ENCODE assay signal across 11 cellular contexts in the genomic region with DNA sequence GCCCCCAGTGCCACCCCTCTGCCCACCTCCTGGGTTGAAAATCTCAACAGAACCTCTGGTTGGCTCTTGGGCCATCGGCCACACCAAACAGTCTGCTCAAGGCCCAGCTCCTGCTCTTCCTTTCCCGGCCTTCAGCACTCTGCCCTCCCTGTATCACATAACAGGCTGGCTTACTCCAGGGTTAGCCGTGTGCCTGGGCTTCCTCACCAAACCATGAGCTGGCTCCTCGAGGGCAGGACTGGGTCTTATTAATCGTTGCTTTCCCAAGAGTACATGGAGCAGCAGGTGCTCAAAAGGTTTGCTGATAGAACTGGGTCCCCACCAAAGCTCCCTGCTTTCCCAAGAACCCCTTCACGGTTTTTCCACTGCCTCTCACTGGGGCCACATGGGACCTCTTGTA. TPM values are rescaled to one million over a fixed set of nuclear protein-coding genes. Genes with fewer than 3 reads are reported as not detected.
DNase-seq lines count a peak whose midpoint lies in the region; ATAC-seq and TF ChIP-seq lines count a peak whose summit lies in the region.
"Had no signal": no experiment of that assay in that cellular context is flagged by ENCODE, and none has a peak within 500 bp of the region (broad histone marks: within the 10 kb centered on the region; RNA-seq: fewer than 3 reads in every experiment).

No MANE protein-coding gene starts in this region.

- TF ChIP-seq CTCF in activated CD8-positive, alpha-beta T cell treated with anti-CD3 and anti-CD28 coated beads for 36 hours (IDR thresholded peaks at IDR 0.05), result no peak
- TF ChIP-seq CTCF in esophagus squamous epithelium (IDR thresholded peaks at IDR 0.05), result no peak

- H3K36me3 Mint-ChIP-seq in activated CD8-positive, alpha-beta T cell treated with anti-CD3 and anti-CD28 coated beads for 36 hours (ENCODE audit: low read depth), result peaks cover 6% of the 10 kb centered on the region
- peaks cover 7% of the 10 kb centered on the region for H3K36me3 Mint-ChIP-seq in activated CD8-positive, alpha-beta T cell treated with anti-CD3 and anti-CD28 coated beads, Interleukin-2, amount 10 ng/mL, durations not matched to agents 7 days and 5 days (ENCODE audit: low read depth)
- H3K36me3 Mint-ChIP-seq in stimulated activated memory B cell treated with anti-CD40 and anti-IgM and Interleukin-4, amounts not matched to agents 10 μg/mL and 1 μg/mL and 100 μg/mL, for 72 hours, result peaks cover 19% of the 10 kb centered on the region

- no peaks in the 10 kb centered on the region for H3K27me3 Mint-ChIP-seq in activated CD8-positive, alpha-beta T cell treated with anti-CD3 and anti-CD28 coated beads for 36 hours
- no peaks in the 10 kb centered on the region for H3K27me3 Mint-ChIP-seq in activated CD8-positive, alpha-beta T cell treated with anti-CD3 and anti-CD28 coated beads, Interleukin-2, amount 10 ng/mL, durations not matched to agents 7 days and 5 days (ENCODE audit: low read depth)
- no peaks in the 10 kb centered on the region for H3K27me3 Mint-ChIP-seq in stimulated activated memory B cell treated with anti-CD40 and anti-IgM and Interleukin-4, amounts not matched to agents 10 μg/mL and 1 μg/mL and 100 μg/mL, for 72 hours

- no peak for DNase-seq in activated CD8-positive, alpha-beta T cell treated with anti-CD3 and anti-CD28 coated beads for 36 hours
- DNase-seq in activated CD8-positive, alpha-beta T cell treated with anti-CD3 and anti-CD28 coated beads, Interleukin-2, amount 10 ng/mL, durations not matched to agents 7 days and 5 days, result no peak
- DNase-seq in SJSA1 (ENCODE audit: low read depth in 1 of 2, low spot score in 2 of 2) (no peak), esophagus squamous epithelium (lab: John Stamatoyannopoulos, UW) (no peak)
- no peak for DNase-seq in stimulated activated CD4-positive, alpha-beta T cell treated with anti-CD3 and anti-CD28 coated beads, Interleukin-12 subunit alpha, Interleukin-12 subunit beta, amount 100 ng/mL, for 4 hours
- DNase-seq in stimulated activated CD4-positive, alpha-beta T cell treated with anti-CD3 and anti-CD28 coated beads, Interleukin-4, amount 100 ng/mL, for 4 hours, result no peak
- DNase-seq: midbrain, NCI-H2107 had no signal

- POLR2A ChIA-PET in activated CD8-positive, alpha-beta T cell treated with anti-CD3 and anti-CD28 coated beads for 36 hours (lab: Charles Lee), result interaction anchor here (0.9 to 2.3 kb wide), 7 partner anchors 19 to 143 kb away, joined by 3 to 7 read pairs (median 4); a partner anchor contains a TSS
- POLR2A ChIA-PET in activated CD8-positive, alpha-beta T cell treated with anti-CD3 and anti-CD28 coated beads, Interleukin-2, amount 10 ng/mL, durations not matched to agents 7 days and 5 days (lab: Charles Lee), result interaction anchor here (1.2 to 1.3 kb wide), 2 partner anchors 106 to 132 kb away, joined by 5 to 6 read pairs; a partner anchor contains a TSS

- H3K4me3 ChIP-seq in SJSA1 (no peak overlapping the region), esophagus squamous epithelium (no peak overlapping the region)
- H3K4me3 ChIP-seq: body of pancreas had no signal

- intact Hi-C loops in activated CD8-positive, alpha-beta T cell treated with anti-CD3 and anti-CD28 coated beads for 36 hours (cut with micrococcal nuclease), result loop anchor here (5.0 kb wide), 1 partner anchor 142 kb away; no protein-coding TSS in a partner anchor
- intact Hi-C loops in esophagus squamous epithelium (cut with DNase I), result loop anchor here (5.0 kb wide), 1 partner anchor 132 kb away; a partner anchor contains a TSS

- peaks cover 9% of the 10 kb centered on the region; the same call in 1 of the 2 replicates for H3K36me3 ChIP-seq in SJSA1
- H3K36me3 ChIP-seq in esophagus squamous epithelium, result no peaks in the 10 kb centered on the region

- peak overlapping the region; percentile 89 for H3K27ac Mint-ChIP-seq in activated CD8-positive, alpha-beta T cell treated with anti-CD3 and anti-CD28 coated beads for 36 hours
- H3K27ac Mint-ChIP-seq in activated CD8-positive, alpha-beta T cell treated with anti-CD3 and anti-CD28 coated beads, Interleukin-2, amount 10 ng/mL, durations not matched to agents 7 days and 5 days, result no peak overlapping the region
- H3K27ac Mint-ChIP-seq in stimulated activated memory B cell treated with anti-CD40 and anti-IgM and Interleukin-4, amounts not matched to agents 10 μg/mL and 1 μg/mL and 100 μg/mL, for 72 hours, result peak overlapping the region; percentile 39

- H3K27ac ChIP-seq in SJSA1, result peak overlapping the region; percentile 84
- H3K27ac ChIP-seq in esophagus squamous epithelium, result peak overlapping the region; percentile 87 to 90 (median 88)
- H3K27ac ChIP-seq: body of pancreas had no signal

- TF ChIP-seq POLR2A in esophagus squamous epithelium (IDR thresholded peaks at IDR 0.05), result no peak

- no peak overlapping the region for H3K4me3 Mint-ChIP-seq in activated CD8-positive, alpha-beta T cell treated with anti-CD3 and anti-CD28 coated beads for 36 hours
- H3K4me3 Mint-ChIP-seq in activated CD8-positive, alpha-beta T cell treated with anti-CD3 and anti-CD28 coated beads, Interleukin-2, amount 10 ng/mL, durations not matched to agents 7 days and 5 days, result no peak overlapping the region
- H3K4me3 Mint-ChIP-seq in stimulated activated memory B cell treated with anti-CD40 and anti-IgM and Interleukin-4, amounts not matched to agents 10 μg/mL and 1 μg/mL and 100 μg/mL, for 72 hours, result no peak overlapping the region

- H3K9me3 Mint-ChIP-seq in activated CD8-positive, alpha-beta T cell treated with anti-CD3 and anti-CD28 coated beads for 36 hours, result no peaks in the 10 kb centered on the region
- no peaks in the 10 kb centered on the region for H3K9me3 Mint-ChIP-seq in activated CD8-positive, alpha-beta T cell treated with anti-CD3 and anti-CD28 coated beads, Interleukin-2, amount 10 ng/mL, durations not matched to agents 7 days and 5 days (ENCODE audit: insufficient read depth)
- H3K9me3 Mint-ChIP-seq in stimulated activated memory B cell treated with anti-CD40 and anti-IgM and Interleukin-4, amounts not matched to agents 10 μg/mL and 1 μg/mL and 100 μg/mL, for 72 hours, result no peaks in the 10 kb centered on the region

- peaks cover 73% of the 10 kb centered on the region for H3K4me1 ChIP-seq in SJSA1 (replicated peaks)
- H3K4me1 ChIP-seq in esophagus squamous epithelium, result peaks cover 50 to 68% (median 50%) of the 10 kb centered on the region in 3 donors

- ATAC-seq in activated CD8-positive, alpha-beta T cell treated with anti-CD3 and anti-CD28 coated beads for 36 hours, result no peak
- ATAC-seq in activated CD8-positive, alpha-beta T cell treated with anti-CD3 and anti-CD28 coated beads, Interleukin-2, amount 10 ng/mL, durations not matched to agents 7 days and 5 days, result no peak
- ATAC-seq in stimulated activated memory B cell treated with anti-CD40 and anti-IgM and Interleukin-4, amounts not matched to agents 10 μg/mL and 1 μg/mL and 100 μg/mL, for 72 hours, result no peak
- no peak for ATAC-seq in HG02981 (IDR thresholded peaks at IDR 0.05; ENCODE audit: unreplicated experiment)
- ATAC-seq: body of pancreas had no signal

- H3K4me1 Mint-ChIP-seq in activated CD8-positive, alpha-beta T cell treated with anti-CD3 and anti-CD28 coated beads for 36 hours (ENCODE audit: low read depth), result peaks cover 54% of the 10 kb centered on the region
- peaks cover 44% of the 10 kb centered on the region for H3K4me1 Mint-ChIP-seq in activated CD8-positive, alpha-beta T cell treated with anti-CD3 and anti-CD28 coated beads, Interleukin-2, amount 10 ng/mL, durations not matched to agents 7 days and 5 days (ENCODE audit: low read depth)
- peaks cover 16% of the 10 kb centered on the region for H3K4me1 Mint-ChIP-seq in stimulated activated memory B cell treated with anti-CD40 and anti-IgM and Interleukin-4, amounts not matched to agents 10 μg/mL and 1 μg/mL and 100 μg/mL, for 72 hours

- WGBS in esophagus squamous epithelium, 2 donors, result 69 to 77% methylated on average over 6 of the region's 6 CpGs

- CTCF ChIA-PET in activated CD8-positive, alpha-beta T cell treated with anti-CD3 and anti-CD28 coated beads for 36 hours (lab: Charles Lee), result interaction anchor here (1.0 to 8.8 kb wide), 23 partner anchors 9 to 208 kb away, joined by 3 to 91 read pairs (median 11); a partner anchor contains a TSS
- CTCF ChIA-PET in activated CD8-positive, alpha-beta T cell treated with anti-CD3 and anti-CD28 coated beads, Interleukin-2, amount 10 ng/mL, durations not matched to agents 7 days and 5 days (lab: Charles Lee), result interaction anchor here (0.9 to 9.3 kb wide), 19 partner anchors 10 to 490 kb away, joined by 3 to 94 read pairs (median 6); a partner anchor contains a TSS

- no peaks in the 10 kb centered on the region for H3K27me3 ChIP-seq in SJSA1 (replicated peaks)
- H3K27me3 ChIP-seq in esophagus squamous epithelium, result no peaks in the 10 kb centered on the region
- H3K27me3 ChIP-seq: body of pancreas had no signal

- H3K9me3 ChIP-seq in SJSA1 (replicated peaks), result no peaks in the 10 kb centered on the region
- H3K9me3 ChIP-seq in esophagus squamous epithelium, result no peaks in the 10 kb centered on the region
- H3K9me3 ChIP-seq: body of pancreas had no signal

RNA-seq across cellular contexts. Expression of a gene that starts 12.7 kb away (rescaled TPM):
- total RNA-seq in activated CD8-positive, alpha-beta T cell treated with anti-CD3 and anti-CD28 coated beads for 36 hours, result not detected
- total RNA-seq in activated CD8-positive, alpha-beta T cell treated with anti-CD3 and anti-CD28 coated beads, Interleukin-2, amount 10 ng/mL, durations not matched to agents 7 days and 5 days, result not detected
- not detected in 2 replicates for total RNA-seq in SJSA1 (2014; rRNA removed; shearing (Covaris generic))
- 10 to 100 TPM; 29.5 to 55.3 (median 38.2) TPM for total RNA-seq in esophagus squamous epithelium
- total RNA-seq: body of pancreas had no signal

RNA-seq across cellular contexts. Expression of a gene that starts 20.4 kb away (rescaled TPM):
- total RNA-seq in activated CD8-positive, alpha-beta T cell treated with anti-CD3 and anti-CD28 coated beads for 36 hours, result 100 to 1,000 TPM; 132 to 144 TPM
- total RNA-seq in activated CD8-positive, alpha-beta T cell treated with anti-CD3 and anti-CD28 coated beads, Interleukin-2, amount 10 ng/mL, durations not matched to agents 7 days and 5 days, result 100 to 1,000 TPM; 104 to 109 TPM
- 118 and 155 TPM in 2 replicates for total RNA-seq in SJSA1 (2014; rRNA removed; shearing (Covaris generic))
- total RNA-seq in esophagus squamous epithelium, result 100 to 1,000 TPM; 176 to 240 (median 198) TPM

RNA-seq across cellular contexts. Expression of a gene that starts 27.0 kb away (rescaled TPM):
- total RNA-seq in activated CD8-positive, alpha-beta T cell treated with anti-CD3 and anti-CD28 coated beads for 36 hours, result 10 to 100 TPM; 46.6 to 48.4 TPM
- 10 to 100 TPM; 42.0 to 43.1 TPM for total RNA-seq in activated CD8-positive, alpha-beta T cell treated with anti-CD3 and anti-CD28 coated beads, Interleukin-2, amount 10 ng/mL, durations not matched to agents 7 days and 5 days
- total RNA-seq in SJSA1 (2014; rRNA removed; shearing (Covaris generic)), result 18.5 and 19.1 TPM in 2 replicates
- total RNA-seq in esophagus squamous epithelium, result 10 to 100 TPM; 12.8 to 21.5 (median 18.7) TPM

Comparison
In these comparisons a context has a peak if more than half of its experiments do, and no peak if none do; other contexts are left out.
1. RNA of a gene that starts 12.7 kb away (total RNA-seq): 29.5 to 55.3 TPM in esophagus squamous epithelium; not detected in activated CD8-positive, alpha-beta T cell treated with anti-CD3 and anti-CD28 coated beads, Interleukin-2, amount 10 ng/mL, durations not matched to agents 7 days and 5 days, not detected in activated CD8-positive, alpha-beta T cell treated with anti-CD3 and anti-CD28 coated beads for 36 hours and not detected in SJSA1; every median in the first group is over 10 times any median in the second.